Comparison of ENCODE assay signal across 7 cellular contexts in the genomic region with DNA sequence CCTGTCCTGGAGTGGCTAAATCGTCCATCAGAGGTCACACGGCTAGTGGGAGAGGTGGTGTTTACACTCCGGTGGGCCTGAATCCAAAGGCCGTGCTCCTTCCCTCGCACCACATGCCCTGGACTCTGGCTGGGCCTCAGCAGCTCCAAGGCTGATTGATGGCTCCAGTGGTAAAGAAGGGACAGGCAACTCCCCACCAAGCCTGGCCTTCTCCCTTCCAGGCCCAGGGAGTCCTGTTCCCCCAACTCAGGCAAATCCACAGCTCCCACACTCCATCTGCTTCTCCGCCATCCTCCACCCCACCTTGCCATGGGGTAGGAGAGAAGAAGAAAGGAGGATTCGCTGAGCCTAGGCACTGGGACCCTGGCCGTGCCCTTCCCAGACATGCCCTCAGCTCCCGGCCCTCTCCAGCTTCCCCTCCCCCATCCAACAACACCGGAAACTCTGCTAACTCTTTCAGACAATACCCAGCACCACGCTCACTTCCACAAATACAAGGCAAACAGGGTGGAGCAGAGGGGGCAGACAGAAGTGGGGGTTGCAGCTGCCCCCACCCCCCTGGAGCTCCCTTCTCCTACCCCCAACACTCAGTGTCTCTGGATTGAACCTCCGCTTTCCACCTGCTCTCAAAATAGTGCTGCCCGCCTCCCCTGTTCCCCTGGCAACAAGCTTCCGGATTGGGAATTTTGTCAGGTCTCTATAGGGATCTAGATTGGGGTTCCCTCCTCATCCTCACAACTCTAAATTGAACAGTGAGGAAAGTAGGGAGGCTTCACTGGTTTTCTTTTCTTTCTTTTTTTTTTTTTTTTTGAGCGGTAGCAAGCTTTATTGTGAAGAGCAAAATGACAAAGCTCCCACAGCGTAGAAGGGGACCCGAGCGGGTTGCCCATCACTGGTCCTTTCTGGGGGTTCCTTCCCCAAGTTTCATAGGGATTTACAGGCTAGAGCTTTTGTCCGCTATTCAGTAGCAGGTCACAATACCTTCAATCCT. TPM values are rescaled to one million over a fixed set of nuclear protein-coding genes. Genes with fewer than 3 reads are reported as not detected.
DNase-seq lines count a peak whose midpoint lies in the region; ATAC-seq and TF ChIP-seq lines count a peak whose summit lies in the region.
"Had no signal": no experiment of that assay in that cellular context is flagged by ENCODE, and none has a peak within 500 bp of the region (broad histone marks: within the 10 kb centered on the region; RNA-seq: fewer than 3 reads in every experiment).

No MANE protein-coding gene starts in this region.

- no peak for TF ChIP-seq CTCF in fibroblast of villous mesenchyme (IDR thresholded peaks at IDR 0.05; ENCODE audit: insufficient read depth, low read depth, low read length)

- peaks cover 62 to 74% of the 10 kb centered on the region in 2 donors for H3K36me3 Mint-ChIP-seq in stimulated activated naive B cell treated with anti-CD40 and anti-IgM and Interleukin-4, amounts not matched to agents 10 μg/mL and 1 μg/mL and 100 μg/mL, for 72 hours

- no peak for ATAC-seq in stimulated activated naive B cell treated with anti-CD40 and anti-IgM and Interleukin-4, amounts not matched to agents 10 μg/mL and 1 μg/mL and 100 μg/mL, for 72 hours (replicated peaks)

- H3K4me1 Mint-ChIP-seq in stimulated activated naive B cell treated with anti-CD40 and anti-IgM and Interleukin-4, amounts not matched to agents 10 μg/mL and 1 μg/mL and 100 μg/mL, for 72 hours, result peaks cover 70 to 87% of the 10 kb centered on the region in 2 donors

- H3K9me3 Mint-ChIP-seq in stimulated activated naive B cell treated with anti-CD40 and anti-IgM and Interleukin-4, amounts not matched to agents 10 μg/mL and 1 μg/mL and 100 μg/mL, for 72 hours, result no peaks in the 10 kb centered on the region

- peak overlapping the region; percentile 33 to 63 for H3K4me3 Mint-ChIP-seq in stimulated activated naive B cell treated with anti-CD40 and anti-IgM and Interleukin-4, amounts not matched to agents 10 μg/mL and 1 μg/mL and 100 μg/mL, for 72 hours

- peak overlapping the region; percentile 3 for H3K4me3 ChIP-seq in fibroblast of villous mesenchyme (ENCODE audit: low read depth, low read length)

- H3K27ac Mint-ChIP-seq in stimulated activated naive B cell treated with anti-CD40 and anti-IgM and Interleukin-4, amounts not matched to agents 10 μg/mL and 1 μg/mL and 100 μg/mL, for 72 hours, result peak overlapping the region; percentile 95

- DNase-seq in NCI-H1092 treated with DMSO at 0.1 percent for 48 hours (lab: John Stamatoyannopoulos, UW) (peak; percentile 59), NCI-H1092 (lab: John Stamatoyannopoulos, UW) (no peak), fibroblast of villous mesenchyme (ENCODE audit: low read depth) (no peak), HUDEP-2 (lab: John Stamatoyannopoulos, UW; ENCODE audit: unreplicated experiment in 76 of 76) (no peak), NCI-H526 treated with DMSO at 0.1 percent for 48 hours (lab: John Stamatoyannopoulos, UW) (no peak)
- DNase-seq in stimulated activated naive B cell treated with anti-CD40 and anti-IgM and Interleukin-4, amounts not matched to agents 10 μg/mL and 1 μg/mL and 100 μg/mL, for 72 hours, result no peak
- DNase-seq: cortex of kidney had no signal

- no peaks in the 10 kb centered on the region for H3K27me3 Mint-ChIP-seq in stimulated activated naive B cell treated with anti-CD40 and anti-IgM and Interleukin-4, amounts not matched to agents 10 μg/mL and 1 μg/mL and 100 μg/mL, for 72 hours

RNA-seq across cellular contexts. Expression of a gene that starts 10.6 kb away (rescaled TPM):
- total RNA-seq in fibroblast of villous mesenchyme, result 137 and 146 TPM in 2 replicates

RNA-seq across cellular contexts. Expression of a gene that starts 26.3 kb away (rescaled TPM):
- not detected in 2 replicates for total RNA-seq in fibroblast of villous mesenchyme

RNA-seq across cellular contexts. Expression of a gene that starts 33.5 kb away (rescaled TPM):
- 23.8 and 42.7 TPM in 2 replicates for total RNA-seq in fibroblast of villous mesenchyme

RNA-seq across cellular contexts. Expression of a gene that starts 53.0 kb away (rescaled TPM):
- total RNA-seq in fibroblast of villous mesenchyme, result 381 and 386 TPM in 2 replicates

RNA-seq across cellular contexts. Expression of a gene that starts 56.6 kb away (rescaled TPM):
- 44.5 and 54.8 TPM in 2 replicates for total RNA-seq in fibroblast of villous mesenchyme
